In genomic region chr6:152669894-152670293, GRCh38 we compare ENCODE assay signal across 9 cellular contexts. TPM values are rescaled to one million over a fixed set of nuclear protein-coding genes. Genes with fewer than 3 reads are reported as not detected.
DNase-seq lines count a peak whose midpoint lies in the region; FAIRE-seq and TF ChIP-seq lines count a peak whose summit lies in the region.
"Had no signal": no experiment of that assay in that cellular context is flagged by ENCODE, and none has a peak within 500 bp of the region (broad histone marks: within the 10 kb centered on the region; RNA-seq: fewer than 3 reads in every experiment).

No MANE protein-coding gene starts in this region.

- no peak overlapping the region for H3K27ac Mint-ChIP-seq in osteocyte (ENCODE audit: unreplicated experiment)
- no peak overlapping the region for H3K27ac Mint-ChIP-seq in endothelial cell (ENCODE audit: unreplicated experiment)
- H3K27ac Mint-ChIP-seq: activated naive CD8-positive, alpha-beta T cell had no signal

- WGBS in mammary epithelial cell (ENCODE audit: low coverage, missing lambda C conversion rate): 16% methylated on average over 1 of the region's 1 CpG

- H3K9me3 Mint-ChIP-seq in osteocyte (ENCODE audit: unreplicated experiment) (no peaks in the 10 kb centered on the region), endothelial cell (ENCODE audit: unreplicated experiment) (no peaks in the 10 kb centered on the region)

- H3K36me3 ChIP-seq in mammary epithelial cell (ENCODE audit: insufficient read depth, low read length): no peaks in the 10 kb centered on the region

- no peak overlapping the region for H3K9ac ChIP-seq in mammary epithelial cell (ENCODE audit: insufficient read depth, low read length)

- H4K20me1 ChIP-seq in mammary epithelial cell (ENCODE audit: insufficient read depth, low read length): no peaks in the 10 kb centered on the region

- no peak overlapping the region for H3K4me2 ChIP-seq in mammary epithelial cell (ENCODE audit: insufficient read depth, low read depth, low read length)

- in situ Hi-C loops in KBM-7 (cut with MboI; ENCODE audit: low pct_unique_long_range_greater_than_20kb, low sequenced_read_pairs): no loop called here
- in situ Hi-C loops in mammary epithelial cell (cut with MboI; ENCODE audit: low sequenced_read_pairs in 2 of 2): no loop called here

- H3K27me3 ChIP-seq in mammary epithelial cell (ENCODE audit: insufficient read depth, low read length): no peaks in the 10 kb centered on the region

- H2AFZ ChIP-seq in mammary epithelial cell (ENCODE audit: low read depth, low read length): no peak overlapping the region

- CTCF ChIA-PET in mammary epithelial cell (lab: Charles Lee; ENCODE audit: low non-redundant PET): no interaction called here

- dilution Hi-C loops in mammary epithelial cell (cut with HindIII; ENCODE audit: low sequenced_read_pairs): loop anchor here (5.0 kb wide), 1 partner anchor 68 kb away; no protein-coding TSS in a partner anchor

- intact Hi-C loops in mammary epithelial cell (cut with micrococcal nuclease): loop anchor here (1.0 kb wide), 2 partner anchors 118 to 185 kb away; no protein-coding TSS in a partner anchor

- H3K4me1 Mint-ChIP-seq in osteocyte (ENCODE audit: unreplicated experiment): no peaks in the 10 kb centered on the region
- peaks cover 5% of the 10 kb centered on the region for H3K4me1 Mint-ChIP-seq in endothelial cell (ENCODE audit: unreplicated experiment)

- DNase-seq in GM12865 (ENCODE audit: low read depth) (peak; percentile 37), KBM-7 (peak; percentile 16), mammary epithelial cell (peak; percentile 21), osteocyte (ENCODE audit: extremely low spot score, unreplicated experiment) (no peak), urothelium cell line (ENCODE audit: low spot score) (no peak), endothelial cell (ENCODE audit: low spot score) (no peak), DMS79 (lab: John Stamatoyannopoulos, UW) (no peak), NCI-H446 (lab: John Stamatoyannopoulos, UW) (no peak)

- TF ChIP-seq CTCF in GM12865 (IDR thresholded peaks at IDR 0.05; ENCODE audit: insufficient read depth, low read depth, low read length, missing control alignments) (peak; percentile 23), mammary epithelial cell (conservative IDR thresholded peaks at IDR 0.05 in 1 of 2, IDR thresholded peaks at IDR 0.05 in 1 of 2; ENCODE audit: extremely low read depth in 1 of 2, insufficient read depth in 1 of 2, low read depth in 1 of 2, low read length in 2 of 2) (peak; percentile 30 to 41), osteocyte (IDR thresholded peaks at IDR 0.05) (peak; percentile 59), endothelial cell (IDR thresholded peaks at IDR 0.05; ENCODE audit: unreplicated experiment) (no peak)

- H3K4me3 ChIP-seq in GM12865 (ENCODE audit: low read depth, low read length) (no peak overlapping the region), mammary epithelial cell (replicated peaks in 1 of 3; ENCODE audit: insufficient read depth in 1 of 3, low read depth in 2 of 3, low read length in 3 of 3) (no peak overlapping the region)

- H3K79me2 ChIP-seq in mammary epithelial cell (ENCODE audit: insufficient read depth, low read length): no peaks in the 10 kb centered on the region

- no peak for FAIRE-seq in urothelium cell line (lab: Jason Lieb, UNC)

- no peak overlapping the region for H3K27ac ChIP-seq in mammary epithelial cell (ENCODE audit: insufficient read depth, low read depth, low read length)

- no TSS peak for BruUV-seq in mammary epithelial cell (replicated peaks; lab: Mats Ljungman, UMichigan)

- no peaks in the 10 kb centered on the region for H3K9me3 ChIP-seq in mammary epithelial cell (replicated peaks; ENCODE audit: insufficient read depth, low read length)

- no peaks in the 10 kb centered on the region for H3K36me3 Mint-ChIP-seq in osteocyte (ENCODE audit: unreplicated experiment)
- H3K36me3 Mint-ChIP-seq in endothelial cell (ENCODE audit: low read depth, unreplicated experiment): no peaks in the 10 kb centered on the region
- H3K36me3 Mint-ChIP-seq: activated naive CD8-positive, alpha-beta T cell had no signal

- H3K4me3 Mint-ChIP-seq in osteocyte (ENCODE audit: unreplicated experiment) (no peak overlapping the region), endothelial cell (ENCODE audit: unreplicated experiment) (no peak overlapping the region)
- H3K4me3 Mint-ChIP-seq: activated naive CD8-positive, alpha-beta T cell had no signal

- H3K4me1 ChIP-seq in mammary epithelial cell (ENCODE audit: insufficient read depth, low read length): no peaks in the 10 kb centered on the region

- H3K27me3 Mint-ChIP-seq in osteocyte (ENCODE audit: unreplicated experiment): peaks cover 13% of the 10 kb centered on the region
- no peaks in the 10 kb centered on the region for H3K27me3 Mint-ChIP-seq in endothelial cell (ENCODE audit: unreplicated experiment)

RNA-seq across cellular contexts. Expression of gene MYCT1, which starts 27.8 kb away (rescaled TPM):
- total RNA-seq in mammary epithelial cell: not detected
- polyA plus RNA-seq in mammary epithelial cell: not detected
- not detected for polyA minus RNA-seq in mammary epithelial cell
- total RNA-seq in osteocyte: not detected in 2 replicates
- total RNA-seq in endothelial cell (ENCODE audit: unreplicated experiment): 178 TPM

RNA-seq across cellular contexts. Expression of gene SYNE1, which starts 32.7 kb away (rescaled TPM):
- total RNA-seq in mammary epithelial cell (10 to 100 TPM; 27.2 to 87.7 TPM), osteocyte (130 and 142 TPM in 2 replicates), endothelial cell (ENCODE audit: unreplicated experiment) (12.7 TPM)
- polyA plus RNA-seq in mammary epithelial cell: 3.9 TPM
- 26.7 TPM for polyA minus RNA-seq in mammary epithelial cell

Comparison
In these comparisons a context has a peak if more than half of its experiments do, and no peak if none do; other contexts are left out.
1. DNase-seq: peak in GM12865 (single experiment), KBM-7 (single experiment) and mammary epithelial cell (single experiment); none in osteocyte (single experiment), urothelium cell line (single experiment), endothelial cell (single experiment), DMS79 (single experiment) and NCI-H446 (0 of 2).
2. RNA of gene MYCT1, which starts 27.8 kb away (total RNA-seq): 178 TPM in endothelial cell (single experiment); not detected in mammary epithelial cell and not detected in osteocyte; every median in the first group is over 100 times any median in the second.